In the genomic region with DNA sequence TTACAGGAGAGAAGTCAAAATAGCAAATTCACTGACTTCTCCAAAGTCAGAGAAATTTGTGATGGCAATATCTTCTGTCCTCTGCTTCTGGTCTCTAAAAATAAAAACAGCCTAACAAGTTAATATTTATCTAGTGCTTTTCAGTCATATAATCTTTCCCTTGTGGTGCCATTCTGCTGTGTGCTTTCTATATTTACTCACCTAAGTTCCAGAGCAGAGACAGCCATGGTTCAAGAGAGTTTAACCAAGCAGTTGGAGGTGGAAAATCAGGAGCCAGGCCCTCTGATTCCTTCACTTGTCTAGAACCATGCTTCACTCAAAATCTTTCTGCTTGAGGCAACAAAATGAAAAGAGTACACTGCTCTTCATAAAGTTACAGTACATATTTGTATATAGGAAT, we compare ENCODE assay signal across 25 cellular contexts. TPM values are rescaled to one million over a fixed set of nuclear protein-coding genes. Genes with fewer than 3 reads are reported as not detected.
DNase-seq lines count a peak whose midpoint lies in the region; ATAC-seq, FAIRE-seq and TF ChIP-seq lines count a peak whose summit lies in the region.
"Had no signal": no experiment of that assay in that cellular context is flagged by ENCODE, and none has a peak within 500 bp of the region (broad histone marks: within the 10 kb centered on the region; RNA-seq: fewer than 3 reads in every experiment).

No MANE protein-coding gene starts in this region.

- H3K4me3 ChIP-seq in left ventricle myocardium inferior (no peak overlapping the region), PC-3 (ENCODE audit: low read length) (no peak overlapping the region), keratinocyte (ENCODE audit: control insufficient read depth in 2 of 3, extremely low read depth in 1 of 3, insufficient read depth in 2 of 3, low read depth in 1 of 3, low read length in 3 of 3) (no peak overlapping the region), spleen (no peak overlapping the region)
- H3K4me3 ChIP-seq: body of pancreas, gastrocnemius medialis, left lung had no signal

- intact Hi-C loops in left ventricle myocardium inferior (cut with micrococcal nuclease) (no loop called here), cardiac septum (cut with DNase I) (no loop called here), PC-3 (cut with micrococcal nuclease) (no loop called here), spleen (cut with DNase I; ENCODE audit: low total_unique reads) (no loop called here)

- no peak for TF ChIP-seq POLR2A in spleen (IDR thresholded peaks at IDR 0.05)

- H3K27ac ChIP-seq in left ventricle myocardium inferior (replicated peaks) (peak overlapping the region; percentile 64), PC-3 (ENCODE audit: low read length) (peak overlapping the region; percentile 86), keratinocyte (ENCODE audit: control insufficient read depth, insufficient read depth, low read length) (no peak overlapping the region), spleen (peak overlapping the region in 5 of 8 donors; percentile 34 to 62 (median 46))
- H3K27ac ChIP-seq: body of pancreas, left lung had no signal

- H3K4me2 ChIP-seq in PC-3 (ENCODE audit: low read length) (peak overlapping the region; percentile 44), keratinocyte (ENCODE audit: control insufficient read depth, extremely low read depth, insufficient read depth, low read depth, low read length) (no peak overlapping the region)

- dilution Hi-C loops in keratinocyte (cut with MboI; ENCODE audit: extremely low pct_ligation_motif_present, low sequenced_read_pairs), result no loop called here

- H3F3A ChIP-seq in PC-3 (ENCODE audit: low read length, unreplicated experiment), result no peaks in the 10 kb centered on the region

- peaks cover 45% of the 10 kb centered on the region for H3K4me1 ChIP-seq in left ventricle myocardium inferior
- H3K4me1 ChIP-seq in PC-3 (ENCODE audit: insufficient read depth, low read length), result peaks cover 23% of the 10 kb centered on the region
- H3K4me1 ChIP-seq in keratinocyte (ENCODE audit: control insufficient read depth, extremely low read depth, insufficient read depth, low read length), result peaks cover 14% of the 10 kb centered on the region
- peaks cover 0 to 19% (median 1%) of the 10 kb centered on the region in 6 donors for H3K4me1 ChIP-seq in spleen
- H3K4me1 ChIP-seq: body of pancreas had no signal

- H2AFZ ChIP-seq in PC-3 (ENCODE audit: low read length) (peak overlapping the region; percentile 21; the same call in 1 of the 2 replicates), keratinocyte (ENCODE audit: control insufficient read depth, low read length) (peak overlapping the region; percentile 17)

- H3K27me3 ChIP-seq in left ventricle myocardium inferior (ENCODE audit: low read depth), result no peaks in the 10 kb centered on the region
- no peaks in the 10 kb centered on the region for H3K27me3 ChIP-seq in PC-3 (ENCODE audit: low read length)
- H3K27me3 ChIP-seq in keratinocyte (ENCODE audit: control insufficient read depth, extremely low read depth, insufficient read depth, low read length), result no peaks in the 10 kb centered on the region
- no peaks in the 10 kb centered on the region for H3K27me3 ChIP-seq in spleen (replicated peaks in 1 of 7)
- H3K27me3 ChIP-seq: body of pancreas, gastrocnemius medialis, left lung had no signal

- no peaks in the 10 kb centered on the region for H3K9me1 ChIP-seq in keratinocyte (ENCODE audit: control insufficient read depth, extremely low read depth, insufficient read depth, low read length)

- TF ChIP-seq CTCF in left ventricle myocardium inferior (IDR thresholded peaks at IDR 0.05; ENCODE audit: borderline replicate concordance) (no peak), PC-3 (conservative IDR thresholded peaks at IDR 0.05; ENCODE audit: low read depth, low read length) (no peak), keratinocyte (optimal IDR thresholded peaks at IDR 0.05 in 1 of 3, IDR thresholded peaks at IDR 0.05 in 1 of 3, conservative IDR thresholded peaks at IDR 0.05 in 1 of 3; ENCODE audit: extremely low read depth in 1 of 3, insufficient read depth in 2 of 3, low read length in 3 of 3) (no peak), spleen (IDR thresholded peaks at IDR 0.05 in 8 of 11, conservative IDR thresholded peaks at IDR 0.05 in 3 of 11) (no peak)

- H4K20me1 ChIP-seq in PC-3 (ENCODE audit: low read length) (no peaks in the 10 kb centered on the region), keratinocyte (ENCODE audit: control insufficient read depth, extremely low read depth, insufficient read depth, low read length) (no peaks in the 10 kb centered on the region)

- H3K36me3 ChIP-seq in left ventricle myocardium inferior, result no peaks in the 10 kb centered on the region
- no peaks in the 10 kb centered on the region for H3K36me3 ChIP-seq in PC-3 (ENCODE audit: low read depth, low read length)
- H3K36me3 ChIP-seq in keratinocyte (ENCODE audit: control insufficient read depth in 2 of 2, extremely low read depth in 1 of 2, insufficient read depth in 2 of 2, low read length in 2 of 2), result no peaks in the 10 kb centered on the region
- no peaks in the 10 kb centered on the region for H3K36me3 ChIP-seq in spleen
- H3K36me3 ChIP-seq: gastrocnemius medialis, left lung had no signal

- BruUV-seq in PC-3 (replicated peaks; lab: Mats Ljungman, UMichigan), result no TSS peak

- in situ Hi-C loops in G401 (cut with HindIII; ENCODE audit: low sequenced_read_pairs), result no loop called here

- H3K79me2 ChIP-seq in PC-3 (ENCODE audit: low read length) (no peaks in the 10 kb centered on the region), keratinocyte (ENCODE audit: control insufficient read depth, insufficient read depth, low read length) (no peaks in the 10 kb centered on the region)

- CTCF ChIA-PET in PC-3 (lab: Charles Lee), result no interaction called here

- H3K9ac ChIP-seq in PC-3 (ENCODE audit: low read length), result peak overlapping the region; percentile 55
- no peak overlapping the region for H3K9ac ChIP-seq in keratinocyte (ENCODE audit: control insufficient read depth, extremely low read depth, insufficient read depth, low read length)

- peak; percentile 39 for FAIRE-seq in keratinocyte (lab: Jason Lieb, UNC)

- POLR2A ChIA-PET in PC-3 (lab: Charles Lee; ENCODE audit: unreplicated experiment), result no interaction called here

- peaks cover 7% of the 10 kb centered on the region for H3K9me3 ChIP-seq in left ventricle myocardium inferior (replicated peaks)
- H3K9me3 ChIP-seq in PC-3 (ENCODE audit: low read length), result no peaks in the 10 kb centered on the region
- no peaks in the 10 kb centered on the region for H3K9me3 ChIP-seq in keratinocyte (ENCODE audit: control insufficient read depth, low read depth, low read length)
- no peaks in the 10 kb centered on the region for H3K9me3 ChIP-seq in spleen
- H3K9me3 ChIP-seq: body of pancreas, gastrocnemius medialis, left lung had no signal

- ATAC-seq in PC-3, result no peak
- ATAC-seq: activated CD4-positive, CD25-positive, alpha-beta regulatory T cell treated with anti-CD3 and anti-CD28 coated beads, Interleukin-2, amount 50 U/mL, for 24 hours; naive thymus-derived CD4-positive, alpha-beta T cell had no signal

- no peak for DNase-seq in left ventricle myocardium inferior
- no peak for DNase-seq in cardiac septum (ENCODE audit: low spot score)
- no peak for DNase-seq in PC-3
- DNase-seq in keratinocyte (ENCODE audit: low read depth, low spot score), result no peak
- no peak for DNase-seq in spleen
- no peak for DNase-seq in T-helper 2 cell
- DNase-seq in G401 (ENCODE audit: low spot score), result no peak
- no peak for DNase-seq in DMS153 treated with DMSO at 0.1 percent for 48 hours (lab: John Stamatoyannopoulos, UW; ENCODE audit: unreplicated experiment)
- DNase-seq: activated CD4-positive, alpha-beta memory T cell treated with anti-CD3 and anti-CD28 coated beads for 36 hours; activated naive CD4-positive, alpha-beta T cell treated with Interleukin-2 at 50 U/mL for 16 hours; GDM1; left lung; naive thymus-derived CD4-positive, alpha-beta T cell; NCI-H146; NCI-H2171; OCI-M1; trophoblast cell had no signal

- no peaks in the 10 kb centered on the region for H3K9me2 ChIP-seq in PC-3 (replicated peaks; ENCODE audit: low read length)

RNA-seq across cellular contexts. Expression of gene BRINP2, which starts 39.3 kb away (rescaled TPM):
- 0.66 TPM for total RNA-seq in left ventricle myocardium inferior
- total RNA-seq in cardiac septum, result 0.11 TPM
- total RNA-seq in PC-3 (2014; rRNA removed), result 2.6 and 3.7 TPM in 2 replicates
- polyA plus RNA-seq in keratinocyte, result 0.05 TPM in 1 of 3 replicates, not detected in the others
- polyA plus RNA-seq in keratinocyte (2011; ENCODE audit: low read depth), result not detected
- polyA plus RNA-seq in keratinocyte (2011; cell fraction: cytosol; rRNA removed), result 0.06 TPM in 1 of 2 replicates, not detected in the other
- 0.08 and 0.11 TPM in 2 replicates for polyA plus RNA-seq in keratinocyte (2011; cell fraction: nucleus; rRNA removed)
- polyA plus RNA-seq in keratinocyte (2012; ENCODE audit: low replicate concordance), result 0.02 and 0.06 TPM in 2 replicates
- not detected in 3 replicates for polyA minus RNA-seq in keratinocyte
- not detected for polyA minus RNA-seq in keratinocyte (2011; cell fraction: cytosol; rRNA and poly(A)+ RNA removed)
- not detected in 2 replicates for polyA minus RNA-seq in keratinocyte (2011; cell fraction: nucleus; rRNA and poly(A)+ RNA removed)
- total RNA-seq in spleen, result 1 to 10 TPM in 3 of 7 donors, under 1 TPM in 4; 0.33 to 1.5 (median 0.95) TPM
- 1 to 10 TPM in 1 of 3 donors, under 1 TPM in 2; 0.39 to 1.5 (median 0.54) TPM for polyA plus RNA-seq in spleen
- not detected in 2 replicates for total RNA-seq in G401 (2014; rRNA removed; shearing (Covaris generic))
- total RNA-seq: activated CD4-positive, alpha-beta memory T cell treated with anti-CD3 and anti-CD28 coated beads for 36 hours; body of pancreas; dermis microvascular lymphatic vessel endothelial cell; gastrocnemius medialis; naive thymus-derived CD4-positive, alpha-beta T cell; T-helper 2 cell treated with Interferon-gamma antibody and Interleukin-4, amounts not matched to agents 100 ng/mL and 5 ng/mL, for 36 hours had no signal
- polyA plus RNA-seq: AG04450; naive thymus-derived CD4-positive, alpha-beta T cell had no signal

RNA-seq across cellular contexts. Expression of gene ASTN1, which starts 45.6 kb away (rescaled TPM):
- total RNA-seq in left ventricle myocardium inferior (0.33 TPM), cardiac septum (0.59 TPM), PC-3 (2014; rRNA removed) (not detected in 2 replicates), spleen (1 to 10 TPM; 2.6 to 7.5 (median 5.6) TPM)
- polyA plus RNA-seq in keratinocyte (0.08 TPM in 3 replicates), spleen (under 1 TPM; 0.56 to 0.64 (median 0.61) TPM)
- not detected for polyA plus RNA-seq in keratinocyte (2011; ENCODE audit: low read depth)
- 0.10 and 0.28 TPM in 2 replicates for polyA plus RNA-seq in keratinocyte (2011; cell fraction: cytosol; rRNA removed)
- 0.18 and 0.23 TPM in 2 replicates for polyA plus RNA-seq in keratinocyte (2011; cell fraction: nucleus; rRNA removed)
- 0.05 and 0.13 TPM in 2 replicates for polyA plus RNA-seq in keratinocyte (2012; ENCODE audit: low replicate concordance)
- 0.06 to 0.40 TPM (median 0.10 TPM) in 3 replicates for polyA minus RNA-seq in keratinocyte
- not detected for polyA minus RNA-seq in keratinocyte (2011; cell fraction: cytosol; rRNA and poly(A)+ RNA removed)
- polyA minus RNA-seq in keratinocyte (2011; cell fraction: nucleus; rRNA and poly(A)+ RNA removed), result 0.11 and 0.23 TPM in 2 replicates
- not detected in 2 replicates for total RNA-seq in G401 (2014; rRNA removed; shearing (Covaris generic))
- total RNA-seq: activated CD4-positive, alpha-beta memory T cell treated with anti-CD3 and anti-CD28 coated beads for 36 hours; activated T-helper 1 cell treated with anti-CD3 and anti-CD28 coated beads, Interleukin-12 subunit alpha, Interleukin-12 subunit beta, Interleukin-2, Interleukin-4 antibody, amounts not matched to agents 30 ng/mL and 10 ng/mL and 1 ng/mL, durations not matched to agents 14 hours and 24 hours and 36 hours; dermis microvascular lymphatic vessel endothelial cell; LHCN-M2; T-helper 2 cell treated with Interferon-gamma antibody and Interleukin-4, amounts not matched to agents 100 ng/mL and 5 ng/mL, for 36 hours had no signal
- polyA plus RNA-seq: naive thymus-derived CD4-positive, alpha-beta T cell had no signal
